17 cellular contexts compared by ENCODE assay signal in genomic region chr17:62178579-62178978, GRCh38.
A peak's percentile ranks its signal among the peaks of the same experiment; 100 is the strongest.
DNase-seq lines count a peak whose midpoint lies in the region; ATAC-seq, FAIRE-seq and TF ChIP-seq lines count a peak whose summit lies in the region.
"Had no signal": no experiment of that assay in that cellular context is flagged by ENCODE, and none has a peak within 500 bp of the region (broad histone marks: within the 10 kb centered on the region; RNA-seq: fewer than 3 reads in every experiment).

No MANE protein-coding gene starts in this region.

- no peak for TF ChIP-seq POLR2A in K562 (conservative IDR thresholded peaks at IDR 0.05)

- DNase-seq in Caki2 (ENCODE audit: low read depth) (peak; percentile 46), MG63 (peak; percentile 44), K562 (ENCODE audit: extremely low read depth in 1 of 4, low spot score in 3 of 4) (no peak), iris pigment epithelial cell (ENCODE audit: low read depth) (peak; percentile 30), Karpas-422 (no peak), HEK293T (ENCODE audit: extremely low spot score) (no peak), OCI-M2 (lab: John Stamatoyannopoulos, UW; ENCODE audit: unreplicated experiment) (no peak), heart right ventricle (no peak)
- DNase-seq: activated CD4-positive, alpha-beta T cell treated with anti-CD3 and anti-CD28 coated beads, Interleukin-2, amount 50 U/mL, for 1 hour; aorta; dorsolateral prefrontal cortex; foreskin melanocyte; NCI-H2081 treated with DMSO at 0.1 percent for 48 hours; NCI-H774; occipital lobe; Right ventricle myocardium superior had no signal

- H3K9ac ChIP-seq in K562 (ENCODE audit: insufficient read depth in 1 of 2, low read depth in 2 of 2, low read length in 2 of 2) (no peak overlapping the region), Karpas-422 (ENCODE audit: low read length) (no peak overlapping the region)

- no peak for ATAC-seq in K562
- no peak for ATAC-seq in heart right ventricle

- H3K9me1 ChIP-seq in K562 (ENCODE audit: control insufficient read depth, insufficient read depth, low read length) = no peaks in the 10 kb centered on the region

- H3K27ac ChIP-seq in K562 (ENCODE audit: extremely low read depth, low read depth, low read length) (peak overlapping the region; percentile 47; the same call in 2 of the 3 replicates), Karpas-422 (ENCODE audit: low read length) (no peak overlapping the region), heart right ventricle (no peak overlapping the region)
- H3K27ac ChIP-seq: dorsolateral prefrontal cortex had no signal

- in situ Hi-C loops in Caki2 (cut with HindIII; ENCODE audit: low pct_unique_long_range_greater_than_20kb, low sequenced_read_pairs) (no loop called here), K562 (cut with MboI) (no loop called here)

- no peaks in the 10 kb centered on the region for H3K36me3 ChIP-seq in MG63
- H3K36me3 ChIP-seq in K562 (ENCODE audit: control insufficient read depth, insufficient read depth, low read length) = no peaks in the 10 kb centered on the region
- H3K36me3 ChIP-seq in Karpas-422 (ENCODE audit: insufficient read depth, low read length) = no peaks in the 10 kb centered on the region
- no peaks in the 10 kb centered on the region for H3K36me3 ChIP-seq in heart right ventricle

- H3K4me3 ChIP-seq in MG63 (no peak overlapping the region), K562 (no peak overlapping the region), Karpas-422 (ENCODE audit: low read length) (no peak overlapping the region), heart right ventricle (no peak overlapping the region)
- H3K4me3 ChIP-seq: dorsolateral prefrontal cortex, smooth muscle cell had no signal

- intact Hi-C loops in K562 (cut with micrococcal nuclease) (no loop called here), heart right ventricle (cut with DNase I) (no loop called here)

- no peak overlapping the region for H3K4me2 ChIP-seq in K562 (ENCODE audit: insufficient read depth, low read length)
- H3K4me2 ChIP-seq in Karpas-422 (ENCODE audit: low read depth, low read length, poor library complexity, severe bottlenecking) = no peak overlapping the region
- H3K4me2 ChIP-seq: smooth muscle cell had no signal

- CTCF ChIA-PET in K562 (lab: Yijun Ruan, JAX; ENCODE audit: low intra/inter-chr PET ratio) = no interaction called here
- CTCF ChIA-PET in HEK293T (lab: Yijun Ruan, JAX) = no interaction called here

- H2AFZ ChIP-seq in K562 (ENCODE audit: low read depth, low read length) = 0 out of 2 replicates have a peak overlapping the region, but pooled peaks have one; percentile 5
- no peak overlapping the region for H2AFZ ChIP-seq in Karpas-422 (ENCODE audit: low read length)

- BruUV-seq in K562 (replicated peaks; lab: Mats Ljungman, UMichigan) = no TSS peak

- POLR2A ChIA-PET in K562 (lab: Yijun Ruan, JAX) (no interaction called here), HEK293T (lab: Yijun Ruan, JAX) (no interaction called here)

- TF ChIP-seq EP300 in K562 (IDR thresholded peaks at IDR 0.05; ENCODE audit: low read length) = no peak

- TF ChIP-seq CTCF in K562 (IDR thresholded peaks at IDR 0.05 in 2 of 3, conservative IDR thresholded peaks at IDR 0.05 in 1 of 3; ENCODE audit: insufficient read depth in 2 of 3, low read depth in 1 of 3, low read length in 3 of 3) (no peak), heart right ventricle (IDR thresholded peaks at IDR 0.05) (no peak)

- H3K4me1 ChIP-seq in K562 (replicated peaks in 1 of 2; ENCODE audit: control insufficient read depth in 2 of 2, insufficient read depth in 2 of 2, low read length in 2 of 2) = peaks cover 0 to 23% of the 10 kb centered on the region in 2 experiments; a peak in 3 of 5 replicates
- H3K4me1 ChIP-seq in Karpas-422 (ENCODE audit: low read length) = no peaks in the 10 kb centered on the region
- H3K4me1 ChIP-seq in heart right ventricle = no peaks in the 10 kb centered on the region

- H3K79me2 ChIP-seq in K562 (ENCODE audit: control insufficient read depth, insufficient read depth, low read length) = no peaks in the 10 kb centered on the region
- H3K79me2 ChIP-seq in Karpas-422 (ENCODE audit: low read length) = no peaks in the 10 kb centered on the region

- H4K20me1 ChIP-seq in K562 (replicated peaks; ENCODE audit: control insufficient read depth, insufficient read depth, low read length) = no peaks in the 10 kb centered on the region
- no peaks in the 10 kb centered on the region for H4K20me1 ChIP-seq in Karpas-422 (ENCODE audit: insufficient read depth, low read depth, low read length)

- H3K9me3 ChIP-seq in MG63 (0 out of 2 replicates have a peak, but pooled peaks cover 3% of the 10 kb centered on the region), K562 (replicated peaks; ENCODE audit: control insufficient read depth, insufficient read depth, low read depth, low read length) (no peaks in the 10 kb centered on the region; the same call in 1 of the 2 replicates), Karpas-422 (ENCODE audit: low read length) (no peaks in the 10 kb centered on the region), heart right ventricle (peaks cover 0 to 20% (median 11%) of the 10 kb centered on the region in 11 donors)

- H3K9me2 ChIP-seq in Karpas-422 (replicated peaks; ENCODE audit: insufficient read depth, low read length) = no peaks in the 10 kb centered on the region

- no peak for TF ChIP-seq RAD21 in K562 (CRISPR knock-in tag; conservative IDR thresholded peaks at IDR 0.05 in 1 of 2, IDR thresholded peaks at IDR 0.05 in 1 of 2)

- FAIRE-seq in K562 (lab: Jason Lieb, UNC) = no peak

- H3K27me3 ChIP-seq in MG63 (no peaks in the 10 kb centered on the region), K562 (ENCODE audit: control insufficient read depth in 2 of 2, insufficient read depth in 2 of 2, low read length in 2 of 2) (no peaks in the 10 kb centered on the region), Karpas-422 (ENCODE audit: low read length) (no peaks in the 10 kb centered on the region), heart right ventricle (no peaks in the 10 kb centered on the region)
- H3K27me3 ChIP-seq: dorsolateral prefrontal cortex had no signal

- 77% methylated on average over 2 of the region's 2 CpGs for WGBS in K562 (ENCODE audit: insufficient coverage, low coverage, missing lambda C conversion rate)
- WGBS in heart right ventricle, 2 donors = 85 to 86% methylated on average over 2 of the region's 2 CpGs

TF ChIP-seq in K562, 482 proteins besides CTCF, POLR2A, EP300 and RAD21 (continues in another document):
- no peak for TF ChIP-seq CBX8 (IDR thresholded peaks at IDR 0.05; ENCODE audit: borderline replicate concordance, extremely low read depth, low read depth, low read length, poor library complexity, severe bottlenecking)
- TF ChIP-seq FOXA1 (IDR thresholded peaks at IDR 0.05; ENCODE audit: borderline replicate concordance) = no peak
- no peak for TF ChIP-seq ZC3H8 (IDR thresholded peaks at IDR 0.05)
- TF ChIP-seq PTRF (tag; IDR thresholded peaks at IDR 0.05) = no peak

TF ChIP-seq in HEK293T, 16 proteins besides CTCF, POLR2A, EP300 and RAD21:
- no peak for TF ChIP-seq LEF1 (IDR thresholded peaks at IDR 0.05; ENCODE audit: borderline replicate concordance)
- TF ChIP-seq SP1 (IDR thresholded peaks at IDR 0.05) = no peak
- no peak for TF ChIP-seq FOXK2 (IDR thresholded peaks at IDR 0.05)
- TF ChIP-seq FOXA1 (IDR thresholded peaks at IDR 0.05) = no peak
- TF ChIP-seq, protein P1, sequence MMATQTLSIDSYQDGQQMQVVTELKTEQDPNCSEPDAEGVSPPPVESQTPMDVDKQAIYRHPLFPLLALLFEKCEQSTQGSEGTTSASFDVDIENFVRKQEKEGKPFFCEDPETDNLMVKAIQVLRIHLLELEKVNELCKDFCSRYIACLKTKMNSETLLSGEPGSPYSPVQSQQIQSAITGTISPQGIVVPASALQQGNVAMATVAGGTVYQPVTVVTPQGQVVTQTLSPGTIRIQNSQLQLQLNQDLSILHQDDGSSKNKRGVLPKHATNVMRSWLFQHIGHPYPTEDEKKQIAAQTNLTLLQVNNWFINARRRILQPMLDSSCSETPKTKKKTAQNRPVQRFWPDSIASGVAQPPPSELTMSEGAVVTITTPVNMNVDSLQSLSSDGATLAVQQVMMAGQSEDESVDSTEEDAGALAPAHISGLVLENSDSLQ (IDR thresholded peaks at IDR 0.05) = no peak
- no peak for TF ChIP-seq BHLHE40 (IDR thresholded peaks at IDR 0.05; ENCODE audit: borderline replicate concordance)
- TF ChIP-seq NFRKB (IDR thresholded peaks at IDR 0.05) = no peak
- TF ChIP-seq SUZ12 (IDR thresholded peaks at IDR 0.05) = no peak
- no peak for TF ChIP-seq CTBP1 (IDR thresholded peaks at IDR 0.05; ENCODE audit: borderline replicate concordance)
- no peak for TF ChIP-seq HDGF (IDR thresholded peaks at IDR 0.05; ENCODE audit: borderline replicate concordance)
- TF ChIP-seq FOXM1 (IDR thresholded peaks at IDR 0.05; ENCODE audit: borderline replicate concordance) = no peak
- TF ChIP-seq ZNF384 (IDR thresholded peaks at IDR 0.05) = no peak
- TF ChIP-seq ELF4 (IDR thresholded peaks at IDR 0.05) = no peak
- TF ChIP-seq ARNT (IDR thresholded peaks at IDR 0.05) = no peak
- TF ChIP-seq TARDBP (IDR thresholded peaks at IDR 0.05) = no peak
- TF ChIP-seq L3MBTL2 (conservative IDR thresholded peaks at IDR 0.05) = no peak

Comparison
In these comparisons a context has a peak if more than half of its experiments do, and no peak if none do; other contexts are left out.
1. DNase-seq: peak in Caki2 (single experiment), MG63 (single experiment) and iris pigment epithelial cell (single experiment); none in K562 (0 of 4), Karpas-422 (single experiment), HEK293T (single experiment), OCI-M2 (single experiment) and heart right ventricle (0 of 2).